ENCODE assay signal across 13 cellular contexts in the genomic region with DNA sequence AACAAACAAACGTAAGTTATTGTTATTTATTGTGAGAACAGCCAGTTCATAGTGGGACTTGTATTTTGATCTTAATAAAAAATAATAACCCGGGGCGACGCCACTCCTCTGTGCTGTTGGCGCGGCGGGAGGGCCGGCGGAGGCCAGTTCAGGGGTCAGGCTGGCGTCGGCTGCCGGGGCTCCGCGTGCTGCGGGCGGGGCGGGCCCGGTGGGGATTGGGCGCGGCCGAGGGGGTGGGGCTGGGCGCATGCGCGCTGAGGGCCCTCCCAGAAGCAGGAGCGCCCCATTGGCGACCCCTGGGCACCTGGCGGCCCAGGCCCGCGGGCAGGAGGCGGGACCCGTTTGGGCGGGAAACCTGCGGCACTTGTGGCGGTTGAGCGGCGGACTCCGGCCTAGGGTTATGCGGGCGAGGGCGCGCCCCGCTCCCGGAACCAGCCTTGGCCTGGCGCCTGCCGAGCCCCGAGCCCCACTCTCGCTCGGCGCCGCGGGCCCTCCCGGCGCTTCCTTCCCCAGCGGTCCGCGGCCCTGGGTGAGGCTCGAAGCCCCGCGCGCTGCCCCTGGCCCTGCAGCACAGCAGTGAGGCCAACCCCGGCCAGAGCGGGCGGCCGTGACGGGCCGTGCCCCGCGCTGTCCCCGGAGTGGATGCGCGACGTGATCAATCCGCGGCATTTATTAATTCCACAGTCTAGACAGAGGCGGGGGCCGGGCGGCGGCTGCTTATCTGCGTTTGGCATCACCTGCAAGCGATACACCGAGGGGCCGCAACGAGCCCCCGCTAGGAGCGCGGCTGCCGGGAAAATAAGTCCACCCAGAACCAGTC. TPM values are rescaled to one million over a fixed set of nuclear protein-coding genes. Genes with fewer than 3 reads are reported as not detected.
DNase-seq lines count a peak whose midpoint lies in the region; ATAC-seq, FAIRE-seq and TF ChIP-seq lines count a peak whose summit lies in the region.
"Had no signal": no experiment of that assay in that cellular context is flagged by ENCODE, and none has a peak within 500 bp of the region (broad histone marks: within the 10 kb centered on the region; RNA-seq: fewer than 3 reads in every experiment).

No MANE protein-coding gene starts in this region.

- no peak for TF ChIP-seq CTCF in WTC11 (IDR thresholded peaks at IDR 0.05)
- TF ChIP-seq CTCF in keratinocyte (optimal IDR thresholded peaks at IDR 0.05 in 1 of 3, IDR thresholded peaks at IDR 0.05 in 1 of 3, conservative IDR thresholded peaks at IDR 0.05 in 1 of 3; ENCODE audit: extremely low read depth in 1 of 3, insufficient read depth in 2 of 3, low read length in 3 of 3): no peak

- H3K9me3 ChIP-seq in keratinocyte (ENCODE audit: control insufficient read depth, low read depth, low read length): peaks cover 4% of the 10 kb centered on the region

- CTCF ChIA-PET in WTC11 (lab: Charles Lee): interaction anchor here (1.3 kb wide), 1 partner anchor 9 kb away, joined by 3 read pairs; no protein-coding TSS in a partner anchor

- H3K9me1 ChIP-seq in keratinocyte (ENCODE audit: control insufficient read depth, extremely low read depth, insufficient read depth, low read length): no peaks in the 10 kb centered on the region

- DNase-seq in activated T-cell treated with anti-CD3 and anti-CD28 coated beads, Interleukin-2, amount 50 U/mL, for 1 hour: peak; percentile 41
- no peak for DNase-seq in activated T-cell treated with anti-CD3 and anti-CD28 coated beads, Interleukin-2, amount 50 U/mL, for 4 hours
- DNase-seq in WTC11 (ENCODE audit: low spot score): peak; percentile 78
- DNase-seq in keratinocyte (ENCODE audit: low read depth, low spot score): no peak
- no peak for DNase-seq in NCI-H2107 (lab: John Stamatoyannopoulos, UW)
- no peak for DNase-seq in SIG-M5 (lab: John Stamatoyannopoulos, UW)
- DNase-seq: AML-193; effector CD4-positive, alpha-beta T cell; NCI-H187 treated with DMSO at 0.1 percent for 48 hours; SHP77 treated with DMSO at 0.1 percent for 48 hours had no signal

- no peak overlapping the region for H3K9ac ChIP-seq in keratinocyte (ENCODE audit: control insufficient read depth, extremely low read depth, insufficient read depth, low read length)

- H4K20me1 ChIP-seq in keratinocyte (ENCODE audit: control insufficient read depth, extremely low read depth, insufficient read depth, low read length): peaks cover 5% of the 10 kb centered on the region

- peaks cover 74% of the 10 kb centered on the region for H3K27me3 Mint-ChIP-seq in activated T-cell treated with anti-CD3 and anti-CD28 coated beads, Interleukin-2, amount 50 U/mL, for 4 hours (ENCODE audit: low read depth)
- peaks cover 97% of the 10 kb centered on the region for H3K27me3 Mint-ChIP-seq in WTC11 (ENCODE audit: low read depth)
- H3K27me3 Mint-ChIP-seq in stimulated activated naive CD8-positive, alpha-beta T cell treated with anti-CD3 and anti-CD28 coated beads, Interleukin-15, Interleukin-2, amounts not matched to agents 100 ng/mL and 50 ng/mL, for 24 hours: peaks cover 78% of the 10 kb centered on the region

- no peak overlapping the region for H3K27ac ChIP-seq in keratinocyte (ENCODE audit: control insufficient read depth, insufficient read depth, low read length)
- H3K27ac ChIP-seq: skin epidermis had no signal

- no peaks in the 10 kb centered on the region for H3K36me3 ChIP-seq in keratinocyte (ENCODE audit: control insufficient read depth in 2 of 2, extremely low read depth in 1 of 2, insufficient read depth in 2 of 2, low read length in 2 of 2)

- no peaks in the 10 kb centered on the region for H3K36me3 Mint-ChIP-seq in activated T-cell treated with anti-CD3 and anti-CD28 coated beads, Interleukin-2, amount 50 U/mL, for 4 hours (ENCODE audit: insufficient read depth)
- H3K36me3 Mint-ChIP-seq in WTC11: no peaks in the 10 kb centered on the region
- H3K36me3 Mint-ChIP-seq in stimulated activated naive CD8-positive, alpha-beta T cell treated with anti-CD3 and anti-CD28 coated beads, Interleukin-15, Interleukin-2, amounts not matched to agents 100 ng/mL and 50 ng/mL, for 24 hours (ENCODE audit: low read depth): peaks cover 7% of the 10 kb centered on the region

- H3K27me3 ChIP-seq in keratinocyte (ENCODE audit: control insufficient read depth, extremely low read depth, insufficient read depth, low read length): peaks cover 97% of the 10 kb centered on the region

- FAIRE-seq in keratinocyte (lab: Jason Lieb, UNC): no peak

- no peak overlapping the region for H3K4me3 Mint-ChIP-seq in activated T-cell treated with anti-CD3 and anti-CD28 coated beads, Interleukin-2, amount 50 U/mL, for 4 hours
- H3K4me3 Mint-ChIP-seq in WTC11: peak overlapping the region; percentile 82
- H3K4me3 Mint-ChIP-seq in stimulated activated naive CD8-positive, alpha-beta T cell treated with anti-CD3 and anti-CD28 coated beads, Interleukin-15, Interleukin-2, amounts not matched to agents 100 ng/mL and 50 ng/mL, for 24 hours: peak overlapping the region; percentile 59

- H3K4me1 Mint-ChIP-seq in activated T-cell treated with anti-CD3 and anti-CD28 coated beads, Interleukin-2, amount 50 U/mL, for 4 hours (ENCODE audit: low read depth): peaks cover 43% of the 10 kb centered on the region
- peaks cover 43% of the 10 kb centered on the region for H3K4me1 Mint-ChIP-seq in WTC11
- peaks cover 46% of the 10 kb centered on the region for H3K4me1 Mint-ChIP-seq in stimulated activated naive CD8-positive, alpha-beta T cell treated with anti-CD3 and anti-CD28 coated beads, Interleukin-15, Interleukin-2, amounts not matched to agents 100 ng/mL and 50 ng/mL, for 24 hours (ENCODE audit: low read depth)

- no peak overlapping the region for H3K27ac Mint-ChIP-seq in WTC11
- H3K27ac Mint-ChIP-seq in stimulated activated naive CD8-positive, alpha-beta T cell treated with anti-CD3 and anti-CD28 coated beads, Interleukin-15, Interleukin-2, amounts not matched to agents 100 ng/mL and 50 ng/mL, for 24 hours: no peak overlapping the region

- peaks cover 15% of the 10 kb centered on the region for H3K4me1 ChIP-seq in keratinocyte (ENCODE audit: control insufficient read depth, extremely low read depth, insufficient read depth, low read length)

- H3K4me3 ChIP-seq in keratinocyte (ENCODE audit: control insufficient read depth in 2 of 3, extremely low read depth in 1 of 3, insufficient read depth in 2 of 3, low read depth in 1 of 3, low read length in 3 of 3): no peak overlapping the region

- dilution Hi-C loops in keratinocyte (cut with MboI; ENCODE audit: extremely low pct_ligation_motif_present, low sequenced_read_pairs): no loop called here

- H2AFZ ChIP-seq in keratinocyte (ENCODE audit: control insufficient read depth, low read length): no peak overlapping the region

- POLR2A ChIA-PET in WTC11 (lab: Charles Lee): no interaction called here

- no peak for ATAC-seq in activated T-cell treated with anti-CD3 and anti-CD28 coated beads, Interleukin-2, amount 50 U/mL, for 4 hours
- ATAC-seq in WTC11: peak; percentile 6
- no peak for ATAC-seq in HG02973 (IDR thresholded peaks at IDR 0.05; ENCODE audit: unreplicated experiment)

- no peaks in the 10 kb centered on the region for H3K9me3 Mint-ChIP-seq in activated T-cell treated with anti-CD3 and anti-CD28 coated beads, Interleukin-2, amount 50 U/mL, for 4 hours
- H3K9me3 Mint-ChIP-seq in WTC11: no peaks in the 10 kb centered on the region
- H3K9me3 Mint-ChIP-seq in stimulated activated naive CD8-positive, alpha-beta T cell treated with anti-CD3 and anti-CD28 coated beads, Interleukin-15, Interleukin-2, amounts not matched to agents 100 ng/mL and 50 ng/mL, for 24 hours: no peaks in the 10 kb centered on the region

- H3K79me2 ChIP-seq in keratinocyte (ENCODE audit: control insufficient read depth, insufficient read depth, low read length): no peaks in the 10 kb centered on the region

- peak overlapping the region; percentile 69 for H3K4me2 ChIP-seq in keratinocyte (ENCODE audit: control insufficient read depth, extremely low read depth, insufficient read depth, low read depth, low read length)

TF ChIP-seq in WTC11, 78 proteins besides CTCF, POLR2A, EP300 and RAD21 (continues in another document):
- TF ChIP-seq, protein P1, sequence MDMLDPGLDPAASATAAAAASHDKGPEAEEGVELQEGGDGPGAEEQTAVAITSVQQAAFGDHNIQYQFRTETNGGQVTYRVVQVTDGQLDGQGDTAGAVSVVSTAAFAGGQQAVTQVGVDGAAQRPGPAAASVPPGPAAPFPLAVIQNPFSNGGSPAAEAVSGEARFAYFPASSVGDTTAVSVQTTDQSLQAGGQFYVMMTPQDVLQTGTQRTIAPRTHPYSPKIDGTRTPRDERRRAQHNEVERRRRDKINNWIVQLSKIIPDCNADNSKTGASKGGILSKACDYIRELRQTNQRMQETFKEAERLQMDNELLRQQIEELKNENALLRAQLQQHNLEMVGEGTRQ (CRISPR knock-in tag; IDR thresholded peaks at IDR 0.05): peak; percentile 39; the same call in 1 of the 2 replicates

RNA-seq across cellular contexts. Expression of a gene that starts 6.0 kb away (rescaled TPM):
- total RNA-seq in activated T-cell treated with anti-CD3 and anti-CD28 coated beads, Interleukin-2, amount 50 U/mL, for 4 hours: under 1 TPM in 1 of 3 donors, not detected in 2; 0.11 TPM
- total RNA-seq in WTC11 (2021): 0.18 to 0.37 TPM (median 0.24 TPM) in 3 replicates
- polyA plus RNA-seq in keratinocyte: not detected in 3 replicates
- polyA plus RNA-seq in keratinocyte (2011; ENCODE audit: low read depth): not detected
- polyA plus RNA-seq in keratinocyte (2011; cell fraction: cytosol; rRNA removed): not detected in 2 replicates
- not detected in 2 replicates for polyA plus RNA-seq in keratinocyte (2011; cell fraction: nucleus; rRNA removed)
- not detected in 2 replicates for polyA plus RNA-seq in keratinocyte (2012; ENCODE audit: low replicate concordance)
- not detected in 3 replicates for polyA minus RNA-seq in keratinocyte
- polyA minus RNA-seq in keratinocyte (2011; cell fraction: cytosol; rRNA and poly(A)+ RNA removed): not detected
- polyA minus RNA-seq in keratinocyte (2011; cell fraction: nucleus; rRNA and poly(A)+ RNA removed): not detected in 2 replicates

RNA-seq across cellular contexts. Expression of a gene that starts 31.3 kb away (rescaled TPM):
- 100 to 1,000 TPM; 129 to 145 (median 143) TPM for total RNA-seq in activated T-cell treated with anti-CD3 and anti-CD28 coated beads, Interleukin-2, amount 50 U/mL, for 4 hours
- total RNA-seq in WTC11 (2021): 84.4 to 97.7 TPM (median 85.4 TPM) in 3 replicates
- polyA plus RNA-seq in keratinocyte: 176 to 230 TPM (median 219 TPM) in 3 replicates
- polyA plus RNA-seq in keratinocyte (2011; ENCODE audit: low read depth): 111 TPM
- 148 and 221 TPM in 2 replicates for polyA plus RNA-seq in keratinocyte (2011; cell fraction: cytosol; rRNA removed)
- 117 and 151 TPM in 2 replicates for polyA plus RNA-seq in keratinocyte (2011; cell fraction: nucleus; rRNA removed)
- 137 and 198 TPM in 2 replicates for polyA plus RNA-seq in keratinocyte (2012; ENCODE audit: low replicate concordance)
- 40.9 to 151 TPM (median 114 TPM) in 3 replicates for polyA minus RNA-seq in keratinocyte
- 85.4 TPM for polyA minus RNA-seq in keratinocyte (2011; cell fraction: cytosol; rRNA and poly(A)+ RNA removed)
- polyA minus RNA-seq in keratinocyte (2011; cell fraction: nucleus; rRNA and poly(A)+ RNA removed): 32.6 and 66.9 TPM in 2 replicates

Comparison
In these comparisons a context has a peak if more than half of its experiments do, and no peak if none do; other contexts are left out.
1. DNase-seq: peak in activated T-cell treated with anti-CD3 and anti-CD28 coated beads, Interleukin-2, amount 50 U/mL, for 1 hour (single experiment) and WTC11 (single experiment); none in activated T-cell treated with anti-CD3 and anti-CD28 coated beads, Interleukin-2, amount 50 U/mL, for 4 hours (single experiment), keratinocyte (single experiment), NCI-H2107 (single experiment) and SIG-M5 (single experiment).